15 cellular contexts compared by ENCODE assay signal in the genomic region with DNA sequence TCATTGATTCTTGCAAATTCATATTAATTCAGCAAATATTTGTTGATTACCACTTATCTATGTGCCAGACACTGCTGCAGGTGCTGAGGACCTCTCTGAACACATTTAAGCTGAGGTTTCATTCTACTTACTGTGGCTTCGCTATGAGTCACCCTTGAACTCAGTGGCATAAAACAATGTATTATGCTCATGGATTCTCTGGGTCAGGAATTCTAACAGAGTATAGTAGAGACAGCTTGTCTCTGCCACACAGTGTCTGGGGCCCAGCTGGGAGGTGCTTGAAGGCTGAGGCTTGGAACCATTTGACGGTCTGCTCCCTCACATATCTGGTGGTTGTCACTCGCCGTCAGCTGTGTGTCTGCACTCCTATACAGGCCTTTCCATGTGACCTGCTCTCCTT.
DNase-seq lines count a peak whose midpoint lies in the region; ATAC-seq and TF ChIP-seq lines count a peak whose summit lies in the region.
"Had no signal": no experiment of that assay in that cellular context is flagged by ENCODE, and none has a peak within 500 bp of the region (broad histone marks: within the 10 kb centered on the region; RNA-seq: fewer than 3 reads in every experiment).

No MANE protein-coding gene starts in this region.

- no peak overlapping the region for H3K4me3 ChIP-seq in CD8-positive, alpha-beta memory T cell (ENCODE audit: low read length)
- H3K4me3 ChIP-seq: BLaER1, heart right ventricle, sigmoid colon had no signal

- no peak for TF ChIP-seq POLR2A in GM18505 (IDR thresholded peaks at IDR 0.05; ENCODE audit: borderline replicate concordance, extremely low read depth, insufficient read depth, insufficient read length)

- H3K9me3 Mint-ChIP-seq in activated naive CD4-positive, alpha-beta T cell treated with anti-CD3 and anti-CD28 coated beads, Interleukin-2, amount 50 U/mL, for 72 hours, result no peaks in the 10 kb centered on the region
- H3K9me3 Mint-ChIP-seq in CD8-positive, alpha-beta memory T cell, result no peaks in the 10 kb centered on the region
- H3K9me3 Mint-ChIP-seq: T-cell had no signal

- H3K9me3 ChIP-seq in CD8-positive, alpha-beta memory T cell (ENCODE audit: low read length), result no peaks in the 10 kb centered on the region
- H3K9me3 ChIP-seq: BLaER1, sigmoid colon had no signal

- no peaks in the 10 kb centered on the region for H3K36me3 ChIP-seq in CD8-positive, alpha-beta memory T cell (ENCODE audit: insufficient read depth, low read length)
- H3K36me3 ChIP-seq: BLaER1, heart right ventricle, sigmoid colon had no signal

- no peaks in the 10 kb centered on the region for H3K27me3 ChIP-seq in CD8-positive, alpha-beta memory T cell (ENCODE audit: insufficient read depth, low read length, poor library complexity, severe bottlenecking)
- H3K27me3 ChIP-seq: BLaER1, heart right ventricle, sigmoid colon had no signal

- DNase-seq in kidney glomerular epithelial cell (lab: John Stamatoyannopoulos, UW), result peak; percentile 22
- DNase-seq in activated naive CD4-positive, alpha-beta T cell treated with anti-CD3 and anti-CD28 coated beads, Interleukin-2, amount 50 U/mL, for 72 hours (ENCODE audit: low spot score in 2 of 2), result no peak
- no peak for DNase-seq in CD8-positive, alpha-beta memory T cell
- DNase-seq: activated CD4-positive, alpha-beta T cell treated with anti-CD3 and anti-CD28 coated beads for 4 hours; activated T-cell treated with anti-CD3 and anti-CD28 coated beads, Interleukin-2, amount 50 U/mL, for 48 hours; heart right ventricle; Kasumi-1; sigmoid colon; T-cell had no signal

- no peak overlapping the region for H3K27ac Mint-ChIP-seq in activated naive CD4-positive, alpha-beta T cell treated with anti-CD3 and anti-CD28 coated beads, Interleukin-2, amount 50 U/mL, for 72 hours
- H3K27ac Mint-ChIP-seq in CD8-positive, alpha-beta memory T cell, result no peak overlapping the region
- H3K27ac Mint-ChIP-seq: T-cell had no signal

- H3K4me1 Mint-ChIP-seq in CD8-positive, alpha-beta memory T cell, result no peaks in the 10 kb centered on the region
- H3K4me1 Mint-ChIP-seq: T-cell had no signal

- CTCF ChIA-PET in CD8-positive, alpha-beta memory T cell (lab: Charles Lee), result no interaction called here

- no peak overlapping the region for H3K4me3 Mint-ChIP-seq in CD8-positive, alpha-beta memory T cell
- H3K4me3 Mint-ChIP-seq: T-cell had no signal

- peak; percentile 69 for ATAC-seq in GM18505 (IDR thresholded peaks at IDR 0.05; ENCODE audit: unreplicated experiment)
- ATAC-seq in HG02938 (IDR thresholded peaks at IDR 0.05; ENCODE audit: unreplicated experiment), result peak; percentile 64
- ATAC-seq in SK-N-SH treated with all-trans-retinoic acid at 6 μM for 48 hours, result peak; percentile 56; the same call in 2 of the 3 replicates
- ATAC-seq in activated naive CD4-positive, alpha-beta T cell treated with anti-CD3 and anti-CD28 coated beads, Interleukin-2, amount 50 U/mL, for 72 hours, result no peak
- no peak for ATAC-seq in GM19455 (IDR thresholded peaks at IDR 0.05; ENCODE audit: unreplicated experiment)
- ATAC-seq in HG03097 (IDR thresholded peaks at IDR 0.05; ENCODE audit: low FRiP score, unreplicated experiment), result no peak
- ATAC-seq: heart right ventricle, T-cell had no signal

- POLR2A ChIA-PET in CD8-positive, alpha-beta memory T cell (lab: Charles Lee), result no interaction called here

- peaks cover 0 to 10% of the 10 kb centered on the region in 2 donors for H3K27me3 Mint-ChIP-seq in CD8-positive, alpha-beta memory T cell
- H3K27me3 Mint-ChIP-seq: T-cell had no signal

- H3K36me3 Mint-ChIP-seq in activated naive CD4-positive, alpha-beta T cell treated with anti-CD3 and anti-CD28 coated beads, Interleukin-2, amount 50 U/mL, for 72 hours, result no peaks in the 10 kb centered on the region
- H3K36me3 Mint-ChIP-seq in CD8-positive, alpha-beta memory T cell, result no peaks in the 10 kb centered on the region
- H3K36me3 Mint-ChIP-seq: T-cell had no signal

- H3K4me1 ChIP-seq in CD8-positive, alpha-beta memory T cell (ENCODE audit: insufficient read depth, low read length), result no peaks in the 10 kb centered on the region
- H3K4me1 ChIP-seq: sigmoid colon had no signal

- no peak overlapping the region for H3K27ac ChIP-seq in CD8-positive, alpha-beta memory T cell (ENCODE audit: low read depth, low read length)
- H3K27ac ChIP-seq: BLaER1, heart right ventricle, sigmoid colon had no signal

TF ChIP-seq in SK-N-SH treated with all-trans-retinoic acid at 6 μM for 48 hours, 23 proteins besides CTCF, POLR2A, EP300 and RAD21:
- TF ChIP-seq ARNTL (CRISPR knock-in tag; IDR thresholded peaks at IDR 0.05; ENCODE audit: borderline replicate concordance, low read depth), result no peak
- no peak for TF ChIP-seq OSR1 (CRISPR knock-in tag; IDR thresholded peaks at IDR 0.05)
- no peak for TF ChIP-seq SNAI2 (CRISPR knock-in tag; IDR thresholded peaks at IDR 0.05)
- TF ChIP-seq, protein P1, sequence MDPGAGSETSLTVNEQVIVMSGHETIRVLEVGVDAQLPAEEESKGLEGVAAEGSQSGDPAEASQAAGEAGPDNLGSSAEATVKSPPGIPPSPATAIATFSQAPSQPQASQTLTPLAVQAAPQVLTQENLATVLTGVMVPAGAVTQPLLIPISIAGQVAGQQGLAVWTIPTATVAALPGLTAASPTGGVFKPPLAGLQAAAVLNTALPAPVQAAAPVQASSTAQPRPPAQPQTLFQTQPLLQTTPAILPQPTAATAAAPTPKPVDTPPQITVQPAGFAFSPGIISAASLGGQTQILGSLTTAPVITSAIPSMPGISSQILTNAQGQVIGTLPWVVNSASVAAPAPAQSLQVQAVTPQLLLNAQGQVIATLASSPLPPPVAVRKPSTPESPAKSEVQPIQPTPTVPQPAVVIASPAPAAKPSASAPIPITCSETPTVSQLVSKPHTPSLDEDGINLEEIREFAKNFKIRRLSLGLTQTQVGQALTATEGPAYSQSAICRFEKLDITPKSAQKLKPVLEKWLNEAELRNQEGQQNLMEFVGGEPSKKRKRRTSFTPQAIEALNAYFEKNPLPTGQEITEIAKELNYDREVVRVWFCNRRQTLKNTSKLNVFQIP (CRISPR knock-in tag; IDR thresholded peaks at IDR 0.05; ENCODE audit: borderline replicate concordance, low read depth), result no peak

Comparison
In these comparisons a context has a peak if more than half of its experiments do, and no peak if none do; other contexts are left out.
1. ATAC-seq: peak in GM18505 (single experiment), HG02938 (single experiment) and SK-N-SH treated with all-trans-retinoic acid at 6 μM for 48 hours (single experiment); none in activated naive CD4-positive, alpha-beta T cell treated with anti-CD3 and anti-CD28 coated beads, Interleukin-2, amount 50 U/mL, for 72 hours (0 of 2), GM19455 (single experiment) and HG03097 (single experiment).